1 cellular context compared by ENCODE assay signal in the genomic region with DNA sequence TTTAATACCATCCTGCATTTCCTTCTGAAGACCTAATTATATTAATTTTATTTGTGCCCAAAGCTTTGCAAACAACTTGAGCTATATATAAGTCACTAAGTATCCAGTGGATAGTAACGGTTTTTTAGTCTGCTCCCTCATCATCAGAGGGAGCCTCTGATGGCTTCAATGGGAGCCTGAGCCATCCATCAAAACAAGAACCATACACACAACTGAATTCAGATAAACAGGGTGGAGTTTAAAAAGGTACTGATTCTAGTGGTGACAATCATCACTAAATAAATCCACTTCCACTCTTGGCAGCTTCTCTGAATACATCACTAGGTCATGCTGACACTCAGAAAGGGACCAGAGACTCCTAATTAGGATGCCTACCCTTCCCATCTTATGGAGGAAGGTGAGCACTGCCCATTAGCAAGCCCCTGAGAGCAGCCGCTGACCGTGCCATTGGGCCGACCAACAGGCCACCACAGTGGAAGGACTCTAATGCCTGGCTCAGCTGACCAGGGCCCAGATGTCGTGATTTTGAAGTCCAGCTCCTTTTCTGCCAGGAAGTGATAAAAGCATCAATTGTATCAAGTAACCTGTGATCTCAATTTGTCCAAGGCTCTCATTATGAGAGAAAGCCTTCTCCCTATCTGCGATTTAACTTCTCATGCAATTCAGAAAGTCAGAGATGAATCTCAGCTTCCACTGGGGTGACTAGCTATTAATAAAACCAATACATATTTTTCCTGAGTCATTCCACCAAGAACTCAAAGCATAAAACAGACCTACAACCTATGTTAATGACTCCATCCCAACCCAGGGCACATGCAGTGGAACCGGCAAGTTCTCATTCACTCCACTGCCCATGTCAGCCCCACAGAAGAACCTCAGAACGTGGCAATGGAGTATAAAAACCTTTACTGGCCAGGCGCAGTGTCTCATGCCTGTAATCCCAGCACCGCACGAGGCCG.
TF ChIP-seq lines count a peak whose summit lies in the region.

No MANE protein-coding gene starts in this region.

TF ChIP-seq in WTC11, 78 proteins besides CTCF, POLR2A, EP300 and RAD21 (continued from another document):
- TF ChIP-seq GRHL2 (CRISPR knock-in tag; IDR thresholded peaks at IDR 0.05; ENCODE audit: insufficient replicate concordance, severe bottlenecking) (no peak), ZMAT4 (CRISPR knock-in tag; IDR thresholded peaks at IDR 0.05) (no peak), NR2C2 (CRISPR knock-in tag; IDR thresholded peaks at IDR 0.05) (no peak), SMAD4 (CRISPR knock-in tag; IDR thresholded peaks at IDR 0.05) (no peak), AFF4 (CRISPR knock-in tag; IDR thresholded peaks at IDR 0.05; ENCODE audit: borderline replicate concordance) (no peak), HMGA2 (CRISPR knock-in tag; IDR thresholded peaks at IDR 0.05) (no peak), FOXJ3 (CRISPR knock-in tag; IDR thresholded peaks at IDR 0.05; ENCODE audit: borderline replicate concordance) (no peak), IRF2 (CRISPR knock-in tag; IDR thresholded peaks at IDR 0.05; ENCODE audit: borderline replicate concordance, low read depth) (no peak), ZBTB43 (CRISPR knock-in tag; IDR thresholded peaks at IDR 0.05) (no peak), ATF1 (CRISPR knock-in tag; IDR thresholded peaks at IDR 0.05) (no peak)
